Comparison of ENCODE assay signal across 16 cellular contexts in genomic region chr12:129607756-129608155, GRCh38.
"Had no signal": no experiment of that assay in that cellular context is flagged by ENCODE, and none has a peak within 500 bp of the region (broad histone marks: within the 10 kb centered on the region; RNA-seq: fewer than 3 reads in every experiment).

No MANE protein-coding gene starts in this region.

- H3K27me3 Mint-ChIP-seq: stimulated activated memory B cell treated with anti-CD40 and anti-IgM and Interleukin-4, amounts not matched to agents 10 μg/mL and 1 μg/mL and 100 μg/mL, for 72 hours had no signal

- H3K27ac Mint-ChIP-seq: activated CD8-positive, alpha-beta T cell treated with anti-CD3 and anti-CD28 coated beads, Interleukin-2, amount 10 ng/mL, durations not matched to agents 7 days and 5 days; activated T-helper 1 cell treated with anti-CD3 and anti-CD28 coated beads, Interleukin-12 subunit alpha, Interleukin-12 subunit beta, Interleukin-2, Interleukin-4 antibody, amounts not matched to agents 30 ng/mL and 10 ng/mL and 1 ng/mL, durations not matched to agents 14 hours and 24 hours and 36 hours; immature natural killer cell; stimulated activated memory B cell treated with anti-CD40 and anti-IgM and Interleukin-4, amounts not matched to agents 10 μg/mL and 1 μg/mL and 100 μg/mL, for 72 hours had no signal

- H3K27me3 ChIP-seq: body of pancreas, neutrophil, spleen, transverse colon had no signal

- H3K4me1 Mint-ChIP-seq: immature natural killer cell; stimulated activated memory B cell treated with anti-CD40 and anti-IgM and Interleukin-4, amounts not matched to agents 10 μg/mL and 1 μg/mL and 100 μg/mL, for 72 hours had no signal

- H3K36me3 ChIP-seq: neutrophil, spleen, transverse colon had no signal

- H3K36me3 Mint-ChIP-seq: immature natural killer cell; stimulated activated memory B cell treated with anti-CD40 and anti-IgM and Interleukin-4, amounts not matched to agents 10 μg/mL and 1 μg/mL and 100 μg/mL, for 72 hours had no signal

- DNase-seq: activated CD4-positive, alpha-beta T cell treated with anti-CD3 and anti-CD28 coated beads for 48 hours; activated CD8-positive, alpha-beta memory T cell treated with anti-CD3 and anti-CD28 coated beads, Interleukin-2, amount 50 U/mL, for 48 hours; activated CD8-positive, alpha-beta T cell treated with anti-CD3 and anti-CD28 coated beads, Interleukin-2, amount 10 ng/mL, durations not matched to agents 7 days and 5 days; activated naive CD4-positive, alpha-beta T cell treated with Interleukin-2 at 50 U/mL for 16 hours; body of pancreas; dermis blood vessel endothelial cell; immature natural killer cell; left cardiac atrium; right cardiac atrium; spleen; stimulated activated CD4-positive, alpha-beta T cell treated with anti-CD3 and anti-CD28 coated beads, Interleukin-1b, Interleukin-23, amount 100 ng/mL, for 48 hours; T-helper 1 cell; transverse colon had no signal

- H3K4me1 ChIP-seq: body of pancreas, transverse colon had no signal

- H3K27ac ChIP-seq: body of pancreas, neutrophil, spleen, transverse colon had no signal

- H3K9me3 ChIP-seq: body of pancreas, neutrophil, transverse colon had no signal

- ATAC-seq: activated CD8-positive, alpha-beta T cell treated with anti-CD3 and anti-CD28 coated beads, Interleukin-2, amount 10 ng/mL, durations not matched to agents 7 days and 5 days; body of pancreas had no signal

- H3K4me3 ChIP-seq: body of pancreas, spleen, transverse colon had no signal

- H3K4me3 Mint-ChIP-seq: activated CD8-positive, alpha-beta T cell treated with anti-CD3 and anti-CD28 coated beads, Interleukin-2, amount 10 ng/mL, durations not matched to agents 7 days and 5 days; activated T-helper 1 cell treated with anti-CD3 and anti-CD28 coated beads, Interleukin-12 subunit alpha, Interleukin-12 subunit beta, Interleukin-2, Interleukin-4 antibody, amounts not matched to agents 30 ng/mL and 10 ng/mL and 1 ng/mL, durations not matched to agents 14 hours and 24 hours and 36 hours; immature natural killer cell; stimulated activated memory B cell treated with anti-CD40 and anti-IgM and Interleukin-4, amounts not matched to agents 10 μg/mL and 1 μg/mL and 100 μg/mL, for 72 hours had no signal
